21 cellular contexts compared by ENCODE assay signal in the genomic region with DNA sequence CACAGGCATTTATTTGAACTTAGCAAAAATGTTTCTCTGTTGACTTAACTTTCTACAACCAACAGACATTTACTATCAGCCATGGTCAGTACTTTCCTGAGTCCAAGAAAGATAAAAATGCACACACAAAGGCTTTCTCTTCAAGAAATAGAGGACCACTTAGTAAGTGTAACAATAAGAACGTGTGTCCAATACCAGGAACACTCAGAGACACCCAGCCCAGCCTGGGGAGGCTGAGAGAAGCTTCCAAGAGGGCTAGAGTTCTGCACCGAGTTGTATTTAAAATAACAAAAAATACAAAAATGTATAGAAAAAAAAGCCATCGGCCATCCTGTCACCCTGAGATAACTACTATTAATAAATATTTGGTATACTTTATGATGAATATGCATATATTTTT. TPM values are rescaled to one million over a fixed set of nuclear protein-coding genes. Genes with fewer than 3 reads are reported as not detected.
"Had no signal": no experiment of that assay in that cellular context is flagged by ENCODE, and none has a peak within 500 bp of the region (broad histone marks: within the 10 kb centered on the region; RNA-seq: fewer than 3 reads in every experiment).

No MANE protein-coding gene starts in this region.

- ATAC-seq: activated naive CD8-positive, alpha-beta T cell treated with anti-CD3 and anti-CD28 coated beads, Interleukin-2, amount 50 U/mL, for 24 hours; activated T-cell treated with anti-CD3 and anti-CD28 coated beads, Interleukin-2, amount 50 U/mL, for 4 hours; PC-3; T-helper 17 cell; WTC11 had no signal

- DNase-seq: activated CD4-positive, alpha-beta memory T cell treated with anti-CD3 and anti-CD28 coated beads for 36 hours; activated CD4-positive, CD25-positive, alpha-beta regulatory T cell treated with anti-CD3 and anti-CD28 coated beads, Interleukin-2, amount 50 U/mL, for 72 hours; activated CD8-positive, alpha-beta memory T cell treated with anti-CD3 and anti-CD28 coated beads for 24 hours; activated naive CD4-positive, alpha-beta T cell treated with Interleukin-2 at 50 U/mL for 16 hours; activated naive CD8-positive, alpha-beta T cell treated with anti-CD3 and anti-CD28 coated beads, Interleukin-2, amount 50 U/mL, for 24 hours; activated T-cell treated with anti-CD3 and anti-CD28 coated beads, Interleukin-2, amount 50 U/mL, for 4 hours; central memory CD4-positive, alpha-beta T cell; NCI-H1105; NCI-H1436; NCI-H1694 treated with DMSO at 0.1 percent for 48 hours; NCI-H2029 treated with DMSO at 0.1 percent for 48 hours; NCI-H446; PC-3; SHP77 treated with DMSO at 0.1 percent for 48 hours; T-helper 17 cell; T-helper 9 cell had no signal

RNA-seq across cellular contexts. Expression of a gene that starts 35.8 kb away (rescaled TPM):
- total RNA-seq: activated naive CD4-positive, alpha-beta T cell treated with anti-CD3 and anti-CD28 coated beads, Interleukin-2, amount 50 U/mL, for 72 hours; MCF 10A; PC-3; T-helper 17 cell had no signal

RNA-seq across cellular contexts. Expression of a gene that starts 54.3 kb away (rescaled TPM):
- total RNA-seq: activated CD4-positive, alpha-beta memory T cell treated with anti-CD3 and anti-CD28 coated beads for 36 hours; activated CD4-positive, alpha-beta T cell treated with anti-CD3 and anti-CD28 coated beads, Interleukin-2, amount 10 ng/mL, durations not matched to agents 24 days and 14 days; activated naive CD4-positive, alpha-beta T cell treated with anti-CD3 and anti-CD28 coated beads, Interleukin-2, amount 50 U/mL, for 72 hours; activated T-cell treated with anti-CD3 and anti-CD28 coated beads, Interleukin-2, amount 50 U/mL, for 4 hours; bronchial epithelial cell; MCF 10A; PC-3; T-helper 17 cell; WTC11 had no signal
